In genomic region chr12:30792648-30793499, GRCh38 we compare ENCODE assay signal across 14 cellular contexts. TPM values are rescaled to one million over a fixed set of nuclear protein-coding genes. Genes with fewer than 3 reads are reported as not detected.
A peak's percentile ranks its signal among the peaks of the same experiment; 100 is the strongest.
DNase-seq lines count a peak whose midpoint lies in the region; ATAC-seq, FAIRE-seq and TF ChIP-seq lines count a peak whose summit lies in the region.
"Had no signal": no experiment of that assay in that cellular context is flagged by ENCODE, and none has a peak within 500 bp of the region (broad histone marks: within the 10 kb centered on the region; RNA-seq: fewer than 3 reads in every experiment).

No MANE protein-coding gene starts in this region.

- H3K4me3 Mint-ChIP-seq in Calu3 (ENCODE audit: low read depth, unreplicated experiment): peak overlapping the region; percentile 89
- no peak overlapping the region for H3K4me3 Mint-ChIP-seq in activated T-helper 2 cell treated with anti-CD3 and anti-CD28 coated beads, Interferon-gamma antibody, Interleukin-2, Interleukin-4, amounts not matched to agents 10 μg/mL and 5 μg/mL and 100 μg/mL, durations not matched to agents 14 hours and 24 hours and 36 hours (ENCODE audit: low read depth)

- no peaks in the 10 kb centered on the region for H3K9me3 Mint-ChIP-seq in Calu3 (ENCODE audit: low read depth, unreplicated experiment)
- H3K9me3 Mint-ChIP-seq in activated T-helper 2 cell treated with anti-CD3 and anti-CD28 coated beads, Interferon-gamma antibody, Interleukin-2, Interleukin-4, amounts not matched to agents 10 μg/mL and 5 μg/mL and 100 μg/mL, durations not matched to agents 14 hours and 24 hours and 36 hours: no peaks in the 10 kb centered on the region

- peak; percentile 20 for DNase-seq in Calu3
- peak; percentile 30 for DNase-seq in LHCN-M2 (ENCODE audit: low read depth)
- peak; percentile 92 for DNase-seq in bronchial epithelial cell (ENCODE audit: low read depth)
- no peak for DNase-seq in NAMALWA (ENCODE audit: low spot score)
- no peak for DNase-seq in coronary artery (ENCODE audit: low spot score)
- no peak for DNase-seq in activated T-helper 2 cell treated with anti-CD3 and anti-CD28 coated beads, Interferon-gamma antibody, Interleukin-2, Interleukin-4, amounts not matched to agents 10 μg/mL and 5 μg/mL and 100 μg/mL, durations not matched to agents 14 hours and 24 hours and 36 hours (ENCODE audit: low spot score)
- DNase-seq: activated T-cell treated with anti-CD3 and anti-CD28 coated beads, Interleukin-2, amount 50 U/mL, for 48 hours; cortex of kidney; heart right ventricle; NCI-H1930; OCI-M1 had no signal

- TF ChIP-seq CTCF in Calu3 (IDR thresholded peaks at IDR 0.05; ENCODE audit: unreplicated experiment): no peak
- TF ChIP-seq CTCF in bronchial epithelial cell (IDR thresholded peaks at IDR 0.05; ENCODE audit: insufficient read depth, low read length, severe bottlenecking): no peak
- no peak for TF ChIP-seq CTCF in coronary artery (IDR thresholded peaks at IDR 0.05)

- no peak for ATAC-seq in HG02571 (IDR thresholded peaks at IDR 0.05; ENCODE audit: unreplicated experiment)
- ATAC-seq: heart right ventricle had no signal

- CTCF ChIA-PET in Calu3 (lab: Charles Lee): no interaction called here

- intact Hi-C loops in Calu3 (cut with micrococcal nuclease; ENCODE audit: unreplicated experiment): no loop called here
- intact Hi-C loops in activated T-helper 2 cell treated with anti-CD3 and anti-CD28 coated beads, Interferon-gamma antibody, Interleukin-2, Interleukin-4, amounts not matched to agents 10 μg/mL and 5 μg/mL and 100 μg/mL, durations not matched to agents 14 hours and 24 hours and 36 hours (cut with micrococcal nuclease): no loop called here

- peaks cover 4% of the 10 kb centered on the region for H3K9me3 ChIP-seq in mesodermal cell (ENCODE audit: control insufficient read depth, low read length)
- H3K9me3 ChIP-seq: heart right ventricle had no signal

- no peaks in the 10 kb centered on the region for H3K27me3 Mint-ChIP-seq in Calu3 (ENCODE audit: unreplicated experiment)
- H3K27me3 Mint-ChIP-seq in activated T-helper 2 cell treated with anti-CD3 and anti-CD28 coated beads, Interferon-gamma antibody, Interleukin-2, Interleukin-4, amounts not matched to agents 10 μg/mL and 5 μg/mL and 100 μg/mL, durations not matched to agents 14 hours and 24 hours and 36 hours (ENCODE audit: low read depth): peaks cover 17% of the 10 kb centered on the region

- BruUV-seq in Calu3 (replicated peaks; lab: Mats Ljungman, UMichigan): no TSS peak

- H3K27ac ChIP-seq in mesodermal cell (ENCODE audit: low read depth, low read length, severe bottlenecking) (peak overlapping the region; percentile 86), coronary artery (no peak overlapping the region)
- H3K27ac ChIP-seq: heart right ventricle had no signal

- H3K4me1 Mint-ChIP-seq in Calu3 (ENCODE audit: low read depth, unreplicated experiment): peaks cover 49% of the 10 kb centered on the region
- H3K4me1 Mint-ChIP-seq in activated T-helper 2 cell treated with anti-CD3 and anti-CD28 coated beads, Interferon-gamma antibody, Interleukin-2, Interleukin-4, amounts not matched to agents 10 μg/mL and 5 μg/mL and 100 μg/mL, durations not matched to agents 14 hours and 24 hours and 36 hours (ENCODE audit: low read depth): peaks cover 22% of the 10 kb centered on the region

- WGBS in mesodermal cell (ENCODE audit: insufficient coverage in 2 of 2), 2 experiments: 33 to 36% methylated on average over 3 to 4 of the region's 4 CpGs

- no peaks in the 10 kb centered on the region for H3K36me3 ChIP-seq in bronchial epithelial cell (ENCODE audit: control insufficient read depth, insufficient read depth, low read length)
- H3K36me3 ChIP-seq in mesodermal cell (ENCODE audit: control insufficient read depth, insufficient read depth, low read length): no peaks in the 10 kb centered on the region
- H3K36me3 ChIP-seq: heart right ventricle had no signal

- no peak overlapping the region for H3K4me3 ChIP-seq in bronchial epithelial cell (ENCODE audit: low read depth, low read length)
- no peak overlapping the region for H3K4me3 ChIP-seq in mesodermal cell (ENCODE audit: extremely low read depth, insufficient read depth, low read length, poor library complexity, severe bottlenecking)
- no peak overlapping the region for H3K4me3 ChIP-seq in coronary artery
- H3K4me3 ChIP-seq: heart right ventricle had no signal

- peak; percentile 47 for FAIRE-seq in bronchial epithelial cell (lab: Jason Lieb, UNC)
- FAIRE-seq: GM12892 had no signal

- H3K36me3 Mint-ChIP-seq in Calu3 (ENCODE audit: insufficient read depth, unreplicated experiment): peaks cover 42% of the 10 kb centered on the region
- H3K36me3 Mint-ChIP-seq in activated T-helper 2 cell treated with anti-CD3 and anti-CD28 coated beads, Interferon-gamma antibody, Interleukin-2, Interleukin-4, amounts not matched to agents 10 μg/mL and 5 μg/mL and 100 μg/mL, durations not matched to agents 14 hours and 24 hours and 36 hours (ENCODE audit: low read depth): no peaks in the 10 kb centered on the region

- no peaks in the 10 kb centered on the region for H3K27me3 ChIP-seq in bronchial epithelial cell (ENCODE audit: control insufficient read depth, insufficient read depth, low read length)

- peak overlapping the region; percentile 89 for H3K27ac Mint-ChIP-seq in Calu3 (ENCODE audit: unreplicated experiment)
- H3K27ac Mint-ChIP-seq in activated T-helper 2 cell treated with anti-CD3 and anti-CD28 coated beads, Interferon-gamma antibody, Interleukin-2, Interleukin-4, amounts not matched to agents 10 μg/mL and 5 μg/mL and 100 μg/mL, durations not matched to agents 14 hours and 24 hours and 36 hours: no peak overlapping the region

- H3K4me1 ChIP-seq in mesodermal cell (ENCODE audit: control insufficient read depth, insufficient read depth, low read length, poor library complexity, severe bottlenecking): peaks cover 31% of the 10 kb centered on the region

RNA-seq across cellular contexts. Expression of gene CAPRIN2, which starts 38.1 kb away (rescaled TPM):
- total RNA-seq in Calu3 (2022) (48.5 and 52.2 TPM in 2 replicates), LHCN-M2 (2014; rRNA removed) (14.5 and 27.3 TPM in 2 replicates), bronchial epithelial cell (26.2 and 31.9 TPM in 2 replicates)
- polyA plus RNA-seq in LHCN-M2 (2012): 7.3 TPM
- polyA plus RNA-seq in mesodermal cell (2013, experiment 1 of 2): 41.6 TPM
- 34.7 TPM for polyA plus RNA-seq in mesodermal cell (2013, experiment 2 of 2)
- 13.5 and 14.2 TPM in 2 replicates for total RNA-seq in activated T-helper 2 cell treated with anti-CD3 and anti-CD28 coated beads, Interferon-gamma antibody, Interleukin-2, Interleukin-4, amounts not matched to agents 10 μg/mL and 5 μg/mL and 100 μg/mL, durations not matched to agents 14 hours and 24 hours and 36 hours

Comparison
In these comparisons a context has a peak if more than half of its experiments do, and no peak if none do; other contexts are left out.
1. DNase-seq: peak in Calu3 (single experiment), LHCN-M2 (single experiment) and bronchial epithelial cell (single experiment); none in NAMALWA (single experiment), coronary artery (single experiment) and activated T-helper 2 cell treated with anti-CD3 and anti-CD28 coated beads, Interferon-gamma antibody, Interleukin-2, Interleukin-4, amounts not matched to agents 10 μg/mL and 5 μg/mL and 100 μg/mL, durations not matched to agents 14 hours and 24 hours and 36 hours (single experiment).